4 cellular contexts compared by ENCODE assay signal in the genomic region with DNA sequence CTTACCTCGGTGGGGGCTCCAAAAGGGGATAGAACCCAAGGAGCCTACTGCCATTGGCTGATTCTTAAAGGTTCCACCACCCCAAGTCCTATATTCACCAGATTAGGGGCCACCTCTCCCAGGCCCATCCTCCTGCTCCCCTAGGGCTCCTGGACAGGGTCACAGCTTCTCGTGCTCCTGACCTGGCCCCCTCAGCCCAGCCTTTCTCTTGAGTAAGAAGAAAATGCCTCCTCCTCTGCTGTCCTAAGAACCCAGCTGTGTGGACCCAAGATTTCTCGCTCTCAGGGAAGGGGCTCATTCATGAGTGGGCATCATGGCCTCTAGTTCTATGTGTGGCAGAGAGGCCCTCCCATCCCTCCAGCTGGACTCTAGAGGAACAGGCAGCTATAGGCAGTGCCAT. TPM values are rescaled to one million over a fixed set of nuclear protein-coding genes. Genes with fewer than 3 reads are reported as not detected.
"Had no signal": no experiment of that assay in that cellular context is flagged by ENCODE, and none has a peak within 500 bp of the region (broad histone marks: within the 10 kb centered on the region; RNA-seq: fewer than 3 reads in every experiment).

No MANE protein-coding gene starts in this region.

- H3K9me3 Mint-ChIP-seq: HFFc6 had no signal

- DNase-seq: GOT3, HFFc6, IMR-90 had no signal

- H3K4me3 Mint-ChIP-seq: HFFc6 had no signal

- H3K27ac Mint-ChIP-seq: HFFc6 had no signal

RNA-seq across cellular contexts. Expression of a gene that starts 16.6 kb away (rescaled TPM):
- total RNA-seq: HT-29 had no signal

RNA-seq across cellular contexts. Expression of a gene that starts 18.9 kb away (rescaled TPM):
- total RNA-seq: HT-29, IMR-90 had no signal
- polyA plus RNA-seq: IMR-90 had no signal
